In the genomic region with DNA sequence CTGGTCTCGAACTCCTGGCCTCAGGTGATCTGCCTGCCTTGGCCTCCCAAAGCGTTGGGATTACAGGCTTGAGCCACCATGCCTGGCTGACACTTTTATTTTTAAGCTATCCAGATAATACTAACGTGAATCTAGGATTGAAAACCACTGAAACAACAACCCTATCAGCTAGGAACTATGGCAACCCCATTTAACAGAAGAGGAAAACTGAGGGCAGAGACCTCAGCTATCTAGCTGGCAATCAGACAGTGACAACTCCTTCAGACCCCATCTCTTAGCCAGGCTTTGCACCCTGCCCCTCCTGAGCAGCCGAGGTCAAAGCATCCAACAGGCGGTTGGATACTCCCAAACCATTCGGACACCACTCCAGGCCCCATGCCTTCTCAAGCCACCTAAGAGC, we compare ENCODE assay signal across 1 cellular context.
TF ChIP-seq lines count a peak whose summit lies in the region.

No MANE protein-coding gene starts in this region.

TF ChIP-seq in HCT116, 20 proteins besides CTCF, POLR2A, EP300 and RAD21 (continued from another document):
- TF ChIP-seq, protein P1, sequence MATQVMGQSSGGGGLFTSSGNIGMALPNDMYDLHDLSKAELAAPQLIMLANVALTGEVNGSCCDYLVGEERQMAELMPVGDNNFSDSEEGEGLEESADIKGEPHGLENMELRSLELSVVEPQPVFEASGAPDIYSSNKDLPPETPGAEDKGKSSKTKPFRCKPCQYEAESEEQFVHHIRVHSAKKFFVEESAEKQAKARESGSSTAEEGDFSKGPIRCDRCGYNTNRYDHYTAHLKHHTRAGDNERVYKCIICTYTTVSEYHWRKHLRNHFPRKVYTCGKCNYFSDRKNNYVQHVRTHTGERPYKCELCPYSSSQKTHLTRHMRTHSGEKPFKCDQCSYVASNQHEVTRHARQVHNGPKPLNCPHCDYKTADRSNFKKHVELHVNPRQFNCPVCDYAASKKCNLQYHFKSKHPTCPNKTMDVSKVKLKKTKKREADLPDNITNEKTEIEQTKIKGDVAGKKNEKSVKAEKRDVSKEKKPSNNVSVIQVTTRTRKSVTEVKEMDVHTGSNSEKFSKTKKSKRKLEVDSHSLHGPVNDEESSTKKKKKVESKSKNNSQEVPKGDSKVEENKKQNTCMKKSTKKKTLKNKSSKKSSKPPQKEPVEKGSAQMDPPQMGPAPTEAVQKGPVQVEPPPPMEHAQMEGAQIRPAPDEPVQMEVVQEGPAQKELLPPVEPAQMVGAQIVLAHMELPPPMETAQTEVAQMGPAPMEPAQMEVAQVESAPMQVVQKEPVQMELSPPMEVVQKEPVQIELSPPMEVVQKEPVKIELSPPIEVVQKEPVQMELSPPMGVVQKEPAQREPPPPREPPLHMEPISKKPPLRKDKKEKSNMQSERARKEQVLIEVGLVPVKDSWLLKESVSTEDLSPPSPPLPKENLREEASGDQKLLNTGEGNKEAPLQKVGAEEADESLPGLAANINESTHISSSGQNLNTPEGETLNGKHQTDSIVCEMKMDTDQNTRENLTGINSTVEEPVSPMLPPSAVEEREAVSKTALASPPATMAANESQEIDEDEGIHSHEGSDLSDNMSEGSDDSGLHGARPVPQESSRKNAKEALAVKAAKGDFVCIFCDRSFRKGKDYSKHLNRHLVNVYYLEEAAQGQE (IDR thresholded peaks at IDR 0.05; ENCODE audit: low read depth) = no peak
- TF ChIP-seq, protein P2, sequence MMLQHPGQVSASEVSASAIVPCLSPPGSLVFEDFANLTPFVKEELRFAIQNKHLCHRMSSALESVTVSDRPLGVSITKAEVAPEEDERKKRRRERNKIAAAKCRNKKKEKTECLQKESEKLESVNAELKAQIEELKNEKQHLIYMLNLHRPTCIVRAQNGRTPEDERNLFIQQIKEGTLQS (IDR thresholded peaks at IDR 0.05) = no peak
- TF ChIP-seq JUND (IDR thresholded peaks at IDR 0.05) = no peak
- no peak for TF ChIP-seq ELF1 (IDR thresholded peaks at IDR 0.05; ENCODE audit: borderline replicate concordance, low read depth)
- no peak for TF ChIP-seq CEBPB (IDR thresholded peaks at IDR 0.05; ENCODE audit: low read depth)
- TF ChIP-seq YY1 (IDR thresholded peaks at IDR 0.05; ENCODE audit: extremely low read depth, insufficient replicate concordance, low read depth, low read length) = no peak
- TF ChIP-seq FOSL1 (IDR thresholded peaks at IDR 0.05; ENCODE audit: low read depth) = no peak
